15 cellular contexts compared by ENCODE assay signal in genomic region chr2:112923237-112923966, GRCh38. TPM values are rescaled to one million over a fixed set of nuclear protein-coding genes. Genes with fewer than 3 reads are reported as not detected.
A peak's percentile ranks its signal among the peaks of the same experiment; 100 is the strongest.
DNase-seq lines count a peak whose midpoint lies in the region; ATAC-seq, FAIRE-seq and TF ChIP-seq lines count a peak whose summit lies in the region.
"Had no signal": no experiment of that assay in that cellular context is flagged by ENCODE, and none has a peak within 500 bp of the region (broad histone marks: within the 10 kb centered on the region; RNA-seq: fewer than 3 reads in every experiment).

No MANE protein-coding gene starts in this region.

- no peak for TF ChIP-seq CTCF in A549 (IDR thresholded peaks at IDR 0.05)
- TF ChIP-seq CTCF in K562 (IDR thresholded peaks at IDR 0.05 in 2 of 3, conservative IDR thresholded peaks at IDR 0.05 in 1 of 3; ENCODE audit: insufficient read depth in 2 of 3, low read depth in 1 of 3, low read length in 3 of 3): no peak
- TF ChIP-seq CTCF in thyroid gland (IDR thresholded peaks at IDR 0.05): no peak

- H3K27ac ChIP-seq in A549: no peak overlapping the region
- H3K27ac ChIP-seq in K562 (ENCODE audit: extremely low read depth, low read depth, low read length): no peak overlapping the region; the same call in 2 of the 3 replicates
- no peak overlapping the region for H3K27ac ChIP-seq in thyroid gland
- H3K27ac ChIP-seq: BLaER1 had no signal

- no peaks in the 10 kb centered on the region for H3K9me1 ChIP-seq in K562 (ENCODE audit: control insufficient read depth, insufficient read depth, low read length)

- peak overlapping the region; percentile 66 for H2AFZ ChIP-seq in K562 (ENCODE audit: low read depth, low read length)

- no peaks in the 10 kb centered on the region for H4K20me1 ChIP-seq in K562 (replicated peaks; ENCODE audit: control insufficient read depth, insufficient read depth, low read length)
- H4K20me1 ChIP-seq: BLaER1 had no signal

- H3K9me3 ChIP-seq in A549: no peaks in the 10 kb centered on the region
- no peaks in the 10 kb centered on the region for H3K9me3 ChIP-seq in K562 (replicated peaks; ENCODE audit: control insufficient read depth, insufficient read depth, low read depth, low read length)
- no peaks in the 10 kb centered on the region for H3K9me3 ChIP-seq in thyroid gland

- no peak for ATAC-seq in A549
- peak; percentile 86 for ATAC-seq in K562
- ATAC-seq in HG03520 (IDR thresholded peaks at IDR 0.05; ENCODE audit: unreplicated experiment): no peak
- ATAC-seq: HCT116 had no signal

- no peak for TF ChIP-seq POLR2A in A549 (IDR thresholded peaks at IDR 0.05; ENCODE audit: low read length)
- no peak for TF ChIP-seq POLR2A in K562 (conservative IDR thresholded peaks at IDR 0.05)
- no peak for TF ChIP-seq POLR2A in thyroid gland (IDR thresholded peaks at IDR 0.05)

- POLR2A ChIA-PET in A549 (lab: Yijun Ruan, JAX) (no interaction called here), K562 (lab: Yijun Ruan, JAX) (interaction anchor here (0.5 to 1.4 kb wide), 3 partner anchors 8 to 188 kb away, joined by 3 to 5 read pairs (median 4); no protein-coding TSS in a partner anchor)

- no peak for TF ChIP-seq RAD21 in A549 (conservative IDR thresholded peaks at IDR 0.05 in 1 of 2, IDR thresholded peaks at IDR 0.05 in 1 of 2)
- TF ChIP-seq RAD21 in K562 (CRISPR knock-in tag; conservative IDR thresholded peaks at IDR 0.05 in 1 of 2, IDR thresholded peaks at IDR 0.05 in 1 of 2): no peak

- no peaks in the 10 kb centered on the region for H3K36me3 ChIP-seq in K562 (ENCODE audit: control insufficient read depth, insufficient read depth, low read length)
- no peaks in the 10 kb centered on the region for H3K36me3 ChIP-seq in thyroid gland
- H3K36me3 ChIP-seq: BLaER1 had no signal

- DNase-seq in A549 (ENCODE audit: low read depth in 1 of 2, low spot score in 1 of 2) (no peak), ELR (ENCODE audit: low read depth) (peak; percentile 30), K562 (ENCODE audit: extremely low read depth in 1 of 4, low spot score in 3 of 4) (peak; percentile 29 to 76 (median 54)), islet precursor cell (peak; percentile 42), thyroid gland (no peak), GM19239 (ENCODE audit: insufficient read length, low spot score) (no peak)
- DNase-seq: CD8-positive, alpha-beta memory T cell; NCI-H1417; NCI-H2029 treated with DMSO at 0.1 percent for 48 hours; NCI-H510A treated with DMSO at 0.1 percent for 48 hours; SIG-M5 had no signal

- H3K4me1 ChIP-seq in A549: peaks cover 14% of the 10 kb centered on the region
- peaks cover 8 to 24% of the 10 kb centered on the region in 2 experiments; a peak in 3 of 5 replicates for H3K4me1 ChIP-seq in K562 (replicated peaks in 1 of 2; ENCODE audit: control insufficient read depth in 2 of 2, insufficient read depth in 2 of 2, low read length in 2 of 2)
- H3K4me1 ChIP-seq in thyroid gland: no peaks in the 10 kb centered on the region

- intact Hi-C loops in K562 (cut with micrococcal nuclease) (no loop called here), thyroid gland (cut with DNase I) (no loop called here)

- no peak overlapping the region for H3K4me2 ChIP-seq in A549
- peak overlapping the region; percentile 56 for H3K4me2 ChIP-seq in K562 (ENCODE audit: insufficient read depth, low read length)
- H3K4me2 ChIP-seq: BLaER1 had no signal

- TF ChIP-seq EP300 in A549 (IDR thresholded peaks at IDR 0.05) (no peak), K562 (IDR thresholded peaks at IDR 0.05; ENCODE audit: low read length) (peak; percentile 52; the same call in 1 of the 2 replicates)

- H3K9ac ChIP-seq in K562 (ENCODE audit: insufficient read depth in 1 of 2, low read depth in 2 of 2, low read length in 2 of 2): peak overlapping the region in 1 of 2 experiments; percentile 62; a peak in 1 of 4 replicates
- H3K9ac ChIP-seq: BLaER1 had no signal

- CTCF ChIA-PET in A549 (lab: Yijun Ruan, JAX): interaction anchor here (1.3 to 3.9 kb wide), 4 partner anchors 10 to 173 kb away, joined by 3 to 23 read pairs (median 5); no protein-coding TSS in a partner anchor
- CTCF ChIA-PET in K562 (lab: Yijun Ruan, JAX; ENCODE audit: low intra/inter-chr PET ratio): no interaction called here

- WGBS in A549 (ENCODE audit: missing lambda C conversion rate): 76% methylated on average over 2 of the region's 3 CpGs
- WGBS in K562 (ENCODE audit: insufficient coverage, low coverage, missing lambda C conversion rate): 2% methylated on average over 3 of the region's 3 CpGs
- 71 to 76% methylated on average over 3 of the region's 3 CpGs for WGBS in thyroid gland, 2 donors

- no peak overlapping the region for H3K4me3 ChIP-seq in A549
- H3K4me3 ChIP-seq in K562: no peak overlapping the region
- H3K4me3 ChIP-seq in thyroid gland (replicated peaks in 1 of 3): no peak overlapping the region
- H3K4me3 ChIP-seq: BLaER1 had no signal

- in situ Hi-C loops in K562 (cut with MboI): no loop called here

- H3K27me3 ChIP-seq in K562 (ENCODE audit: control insufficient read depth in 2 of 2, insufficient read depth in 2 of 2, low read length in 2 of 2) (peaks cover 0 to 5% of the 10 kb centered on the region in 2 experiments; a peak in 1 of 5 replicates), thyroid gland (no peaks in the 10 kb centered on the region)
- H3K27me3 ChIP-seq: BLaER1 had no signal

- BruUV-seq in K562 (replicated peaks; lab: Mats Ljungman, UMichigan): no TSS peak

- FAIRE-seq in A549 (lab: Jason Lieb, UNC): no peak
- peak; percentile 88 for FAIRE-seq in K562 (lab: Jason Lieb, UNC)
- FAIRE-seq in GM19239 (lab: Jason Lieb, UNC): no peak

- H3K79me2 ChIP-seq in K562 (ENCODE audit: control insufficient read depth, insufficient read depth, low read length): no peaks in the 10 kb centered on the region

TF ChIP-seq in A549, 52 proteins besides CTCF, POLR2A, EP300 and RAD21:
- TF ChIP-seq MAFK (IDR thresholded peaks at IDR 0.05; ENCODE audit: partially characterized antibody): peak; percentile 1
- no peak for TF ChIP-seq HES2 (IDR thresholded peaks at IDR 0.05)

TF ChIP-seq in K562, 482 proteins besides CTCF, POLR2A, EP300 and RAD21 (continues in another document):
- TF ChIP-seq XRCC5 (IDR thresholded peaks at IDR 0.05; ENCODE audit: low read depth, low read length): no peak
- TF ChIP-seq ESRRB (CRISPR knock-in tag; IDR thresholded peaks at IDR 0.05; ENCODE audit: borderline replicate concordance): no peak
- TF ChIP-seq HDAC2 (IDR thresholded peaks at IDR 0.05): 0 out of 2 replicates have a peak, but pooled peaks have one; percentile 23
- TF ChIP-seq TAL1 (IDR thresholded peaks at IDR 0.05): peak; percentile 27; the same call in 1 of the 2 replicates

RNA-seq across cellular contexts. Expression of gene IL37, which starts 12.4 kb away (rescaled TPM):
- polyA plus RNA-seq in A549 (2011; rRNA removed) (not detected in 2 replicates), A549 (2017; fragmentation: RNase III; extraction: RNeasy Plus Mini Kit Qiagen cat#74134 plus additional on column Dnase treatment) (not detected in 3 replicates), K562 (2011; rRNA removed) (not detected in 2 replicates), K562 (2014; fragmentation: Illumina TruSeq; extraction: Trizol) (not detected in 2 replicates), K562 (2014; fragmentation: Nextera tagmentation; extraction: Ambion mirVana) (not detected), K562 (2014; rRNA removed) (not detected in 2 replicates)
- polyA plus RNA-seq in A549 (2012; cell fraction: cytosol; rRNA removed): not detected in 2 replicates
- 0.38 TPM in 1 of 2 replicates, not detected in the other for polyA plus RNA-seq in A549 (2012; cell fraction: nucleus; rRNA removed)
- not detected in 2 replicates for polyA minus RNA-seq in A549 (2011; rRNA and poly(A)+ RNA removed)
- total RNA-seq in K562 (2011; cell fraction: chromatin; rRNA removed; ENCODE audit: low replicate concordance): not detected in 2 replicates
- not detected in 2 replicates for total RNA-seq in K562 (2011; cell fraction: nucleolus; rRNA removed)
- not detected in 2 replicates for total RNA-seq in K562 (2011; cell fraction: nucleoplasm; rRNA removed)
- total RNA-seq in K562 (2014; rRNA removed) (not detected in 2 replicates), K562 (2014; rRNA removed; fragmentation: Illumina TruSeq; extraction: Trizol) (not detected in 2 replicates), K562 (2015; rRNA removed; fragmentation: Illumina TruSeq; extraction: Trizol) (not detected in 2 replicates), K562 (2021) (not detected in 2 replicates), thyroid gland (not detected)
- 0.09 TPM in 1 of 2 replicates, not detected in the other for polyA plus RNA-seq in K562 (2011; cell fraction: cytosol; rRNA removed)
- 0.48 TPM in 1 of 2 replicates, not detected in the other for polyA plus RNA-seq in K562 (2011; cell fraction: nucleus; rRNA removed)
- not detected in 2 replicates for polyA plus RNA-seq in K562 (2012)
- not detected in 2 replicates for polyA minus RNA-seq in K562 (2011; rRNA and poly(A)+ RNA removed)
- polyA minus RNA-seq in K562 (2011; cell fraction: cytosol; rRNA and poly(A)+ RNA removed): not detected in 2 replicates
- polyA minus RNA-seq in K562 (2011; cell fraction: nucleus; rRNA and poly(A)+ RNA removed): not detected in 2 replicates
- total RNA-seq: CD8-positive, alpha-beta memory T cell had no signal
- polyA plus RNA-seq: CD8-positive, alpha-beta memory T cell; IgD-negative memory B cell had no signal

RNA-seq across cellular contexts. Expression of gene IL36G, which starts 54.4 kb away (rescaled TPM):
- polyA plus RNA-seq in A549 (2011; rRNA removed): 0.13 and 0.16 TPM in 2 replicates
- polyA plus RNA-seq in A549 (2012; cell fraction: cytosol; rRNA removed): not detected in 2 replicates
- 0.07 TPM in 1 of 2 replicates, not detected in the other for polyA plus RNA-seq in A549 (2012; cell fraction: nucleus; rRNA removed)
- polyA plus RNA-seq in A549 (2017; fragmentation: RNase III; extraction: RNeasy Plus Mini Kit Qiagen cat#74134 plus additional on column Dnase treatment): not detected in 3 replicates
- not detected in 2 replicates for polyA minus RNA-seq in A549 (2011; rRNA and poly(A)+ RNA removed)
- not detected in 2 replicates for total RNA-seq in K562 (2011; cell fraction: chromatin; rRNA removed; ENCODE audit: low replicate concordance)
- total RNA-seq in K562 (2011; cell fraction: nucleolus; rRNA removed): not detected in 2 replicates
- not detected in 2 replicates for total RNA-seq in K562 (2011; cell fraction: nucleoplasm; rRNA removed)
- total RNA-seq in K562 (2014; rRNA removed): not detected in 2 replicates
- not detected in 2 replicates for total RNA-seq in K562 (2014; rRNA removed; fragmentation: Illumina TruSeq; extraction: Trizol)
- total RNA-seq in K562 (2015; rRNA removed; fragmentation: Illumina TruSeq; extraction: Trizol): not detected in 2 replicates
- total RNA-seq in K562 (2021): not detected in 2 replicates
- polyA plus RNA-seq in K562 (2011; rRNA removed): not detected in 2 replicates
- not detected in 2 replicates for polyA plus RNA-seq in K562 (2011; cell fraction: cytosol; rRNA removed)
- polyA plus RNA-seq in K562 (2011; cell fraction: nucleus; rRNA removed): 0.46 TPM in 1 of 2 replicates, not detected in the other
- polyA plus RNA-seq in K562 (2012): 0.10 TPM in 1 of 2 replicates, not detected in the other
- not detected in 2 replicates for polyA plus RNA-seq in K562 (2014; fragmentation: Illumina TruSeq; extraction: Trizol)
- polyA plus RNA-seq in K562 (2014; fragmentation: Nextera tagmentation; extraction: Ambion mirVana): not detected
- not detected in 2 replicates for polyA plus RNA-seq in K562 (2014; rRNA removed)
- polyA minus RNA-seq in K562 (2011; rRNA and poly(A)+ RNA removed): not detected in 2 replicates
- polyA minus RNA-seq in K562 (2011; cell fraction: cytosol; rRNA and poly(A)+ RNA removed): not detected in 2 replicates
- not detected in 2 replicates for polyA minus RNA-seq in K562 (2011; cell fraction: nucleus; rRNA and poly(A)+ RNA removed)
- not detected for total RNA-seq in thyroid gland
- total RNA-seq: CD8-positive, alpha-beta memory T cell had no signal
- polyA plus RNA-seq: CD8-positive, alpha-beta memory T cell; IgD-negative memory B cell had no signal

Comparison
In these comparisons a context has a peak if more than half of its experiments do, and no peak if none do; other contexts are left out.
1. DNase-seq: peak in ELR (single experiment), K562 (4 of 4) and islet precursor cell (single experiment); none in A549 (0 of 2), thyroid gland (0 of 2) and GM19239 (single experiment).
2. Of the 35 proteins assayed by ChIP-seq in both K562 and A549: peak only in K562: EP300 and HDAC2; only in A549: none; in both: MAFK; in neither: 31; mixed calls (peak in some experiments, not most) for 1.